ENCODE assay signal across 8 cellular contexts in genomic region chr2:190880374-190881073, GRCh38. TPM values are rescaled to one million over a fixed set of nuclear protein-coding genes. Genes with fewer than 3 reads are reported as not detected.
A peak's percentile ranks its signal among the peaks of the same experiment; 100 is the strongest.
DNase-seq lines count a peak whose midpoint lies in the region; ATAC-seq, FAIRE-seq and TF ChIP-seq lines count a peak whose summit lies in the region.

Gene GLS, plus strand, starts transcription at chr2:190880821. Its CDS starts 264 bp downstream, at chr2:190881085.

- H3K9ac ChIP-seq in HepG2 (ENCODE audit: insufficient read depth, low read depth, low read length), result peak within 1 kb of the TSS; percentile 88

- ATAC-seq in GM19395 (IDR thresholded peaks at IDR 0.05; ENCODE audit: unreplicated experiment) (peak; percentile 75), HG03565 (IDR thresholded peaks at IDR 0.05; ENCODE audit: unreplicated experiment) (peak; percentile 58), HepG2 (peak; percentile 91)

- TF ChIP-seq RAD21 in HepG2 (CRISPR knock-in tag; IDR thresholded peaks at IDR 0.05), result peak; percentile 18

- BruUV-seq in HepG2 (replicated peaks; lab: Mats Ljungman, UMichigan), result no TSS peak

- H3K27ac ChIP-seq in C4-2B (peak within 1 kb of the TSS; percentile 81), HepG2 (ENCODE audit: extremely low read length, insufficient read depth, low read length) (peak within 1 kb of the TSS; percentile 81)

- FAIRE-seq in HepG2 (lab: Jason Lieb, UNC), result peak; percentile 68

- H3K4me2 ChIP-seq in HepG2 (ENCODE audit: low read depth, low read length), result peak within 1 kb of the TSS; percentile 99

- TF ChIP-seq POLR2A in HepG2 (IDR thresholded peaks at IDR 0.05; ENCODE audit: insufficient read depth in 1 of 2, low read depth in 2 of 2, low read length in 2 of 2), result peak; percentile 99 to 100

- peak within 1 kb of the TSS; percentile 84 for H2AFZ ChIP-seq in HepG2 (ENCODE audit: low read length)

- H3K36me3 ChIP-seq in HepG2 (replicated peaks in 1 of 2; ENCODE audit: control insufficient read depth in 1 of 2, insufficient read depth in 2 of 2, low read length in 2 of 2), result no peaks in the 10 kb centered on the region; a peak in 1 of 5 replicates

- peak; percentile 96 for DNase-seq in NCI-H774 (lab: John Stamatoyannopoulos, UW)
- peak; percentile 96 for DNase-seq in activated CD4-positive, alpha-beta T cell treated with anti-CD3 and anti-CD28 coated beads, Interleukin-2, amount 50 U/mL, for 4 hours
- peak; percentile 98 for DNase-seq in dermis blood vessel endothelial cell
- peak; percentile 97 for DNase-seq in HepG2 (ENCODE audit: low spot score)
- peak; percentile 95 for DNase-seq in stimulated activated CD4-positive, alpha-beta T cell treated with anti-CD3 and anti-CD28 coated beads, Interleukin-4, amount 100 ng/mL, for 1 hour

- in situ Hi-C loops in HepG2 (cut with HindIII; ENCODE audit: extremely low pct_ligation_motif_present, low pct_unique_long_range_greater_than_20kb), result no loop called here

- TF ChIP-seq CTCF in C4-2B (conservative IDR thresholded peaks at IDR 0.05) (no peak), HepG2 (CRISPR knock-in tag; IDR thresholded peaks at IDR 0.05) (no peak)

- H3K9me3 ChIP-seq in HepG2 (ENCODE audit: low read length), result no peaks in the 10 kb centered on the region

- intact Hi-C loops in HepG2 (cut with micrococcal nuclease; ENCODE audit: unreplicated experiment), result loop anchor here (5.0 kb wide), 1 partner anchor 142 kb away; no protein-coding TSS in a partner anchor

- H3K79me2 ChIP-seq in HepG2 (ENCODE audit: insufficient read depth, low read length), result peaks cover 47% of the 10 kb centered on the region

- WGBS in HepG2 (ENCODE audit: low lambda C conversion rate), result 0% methylated on average over 35 of the region's 54 CpGs

- peaks cover 42% of the 10 kb centered on the region for H3K4me1 ChIP-seq in HepG2 (ENCODE audit: insufficient read depth, low read length)

- peaks cover 26% of the 10 kb centered on the region for H4K20me1 ChIP-seq in HepG2 (ENCODE audit: insufficient read depth, low read length)

- POLR2A ChIA-PET in HepG2 (lab: Yijun Ruan, JAX), result interaction anchor here (0.9 to 4.9 kb wide), 9 partner anchors 9 to 140 kb away, joined by 3 to 88 read pairs (median 4); no protein-coding TSS in a partner anchor

- TF ChIP-seq EP300 in HepG2 (IDR thresholded peaks at IDR 0.05; ENCODE audit: low read depth in 2 of 2, low read length in 2 of 2) (no peak), HepG2 (CRISPR knock-in tag; IDR thresholded peaks at IDR 0.05; ENCODE audit: borderline replicate concordance) (no peak)

- no peaks in the 10 kb centered on the region; a peak in 1 of 5 replicates for H3K27me3 ChIP-seq in HepG2 (ENCODE audit: control insufficient read depth in 1 of 2, insufficient read depth in 2 of 2, low read length in 2 of 2)

- peak within 1 kb of the TSS; percentile 85 to 97 (median 86) for H3K4me3 ChIP-seq in HepG2 (replicated peaks in 1 of 3; ENCODE audit: insufficient read depth in 1 of 3, low read depth in 2 of 3, low read length in 3 of 3)

- CTCF ChIA-PET in HepG2 (lab: Yijun Ruan, JAX; ENCODE audit: low intra/inter-chr PET ratio, low total read pairs), result no interaction called here

TF ChIP-seq in HepG2, 621 proteins besides CTCF, POLR2A, EP300 and RAD21 (continues in another document):
- TF ChIP-seq MBD4 (IDR thresholded peaks at IDR 0.05; ENCODE audit: borderline replicate concordance, low read length), result no peak
- peak; percentile 60 to 63; a peak in 3 of 4 replicates for TF ChIP-seq HMGXB4 (CRISPR knock-in tag; IDR thresholded peaks at IDR 0.05; ENCODE audit: borderline replicate concordance in 1 of 2, low read depth in 1 of 2)
- peak; percentile 70 for TF ChIP-seq RXRB (CRISPR knock-in tag; IDR thresholded peaks at IDR 0.05; ENCODE audit: borderline replicate concordance)
- TF ChIP-seq E2F5 (CRISPR knock-in tag; conservative IDR thresholded peaks at IDR 0.05), result peak; percentile 44; the same call in 1 of the 2 replicates
- peak; percentile 18; the same call in 1 of the 2 replicates for TF ChIP-seq KAT8 (CRISPR knock-in tag; IDR thresholded peaks at IDR 0.05)
- no peak for TF ChIP-seq ZFP62 (CRISPR knock-in tag; IDR thresholded peaks at IDR 0.05)
- peak; percentile 5; the same call in 1 of the 2 replicates for TF ChIP-seq FOXA3 (CRISPR knock-in tag; IDR thresholded peaks at IDR 0.05)
- TF ChIP-seq SALL1 (CRISPR knock-in tag; IDR thresholded peaks at IDR 0.05), result peak; percentile 72
- TF ChIP-seq ZNF124 (CRISPR knock-in tag; IDR thresholded peaks at IDR 0.05), result peak; percentile 96; the same call in 1 of the 2 replicates
- TF ChIP-seq ZNF556 (CRISPR knock-in tag; IDR thresholded peaks at IDR 0.05; ENCODE audit: borderline replicate concordance), result no peak; the same call in 1 of the 2 replicates

RNA-seq across cellular contexts. Expression of gene GLS, which starts in this region (rescaled TPM):
- total RNA-seq in dermis blood vessel endothelial cell, result 250 and 284 TPM in 2 replicates
- 183 and 212 TPM in 2 replicates for total RNA-seq in HepG2 (2016; rRNA removed; fragmentation: Illumina TruSeq; extraction: Trizol)
- total RNA-seq in HepG2 (2016; cell fraction: cytosol; rRNA removed; fragmentation: Illumina TruSeq; extraction: Trizol; ENCODE audit: low read depth), result 199 and 222 TPM in 2 replicates
- 184 and 207 TPM in 2 replicates for total RNA-seq in HepG2 (2016; cell fraction: insoluble cytoplasmic fraction; rRNA removed; fragmentation: Illumina TruSeq; extraction: Trizol)
- total RNA-seq in HepG2 (2016; cell fraction: membrane; rRNA removed; fragmentation: Illumina TruSeq; extraction: Trizol), result 57.2 and 68.7 TPM in 2 replicates
- 199 and 219 TPM in 2 replicates for total RNA-seq in HepG2 (2016; cell fraction: nucleus; rRNA removed; fragmentation: Illumina TruSeq; extraction: Trizol)
- polyA plus RNA-seq in HepG2 (2011; rRNA removed), result 65.4 and 78.6 TPM in 2 replicates
- 19.0 and 29.7 TPM in 2 replicates for polyA plus RNA-seq in HepG2 (2011; cell fraction: cytosol; rRNA removed)
- 62.0 and 92.3 TPM in 2 replicates for polyA plus RNA-seq in HepG2 (2011; cell fraction: nucleus; rRNA removed)
- 76.8 and 87.2 TPM in 2 replicates for polyA plus RNA-seq in HepG2 (2012)
- polyA plus RNA-seq in HepG2 (2016; cell fraction: cytosol; fragmentation: Illumina TruSeq; extraction: Trizol; ENCODE audit: low read depth), result 1.3 and 1.9 TPM in 2 replicates
- 88.6 and 101 TPM in 2 replicates for polyA plus RNA-seq in HepG2 (2016; cell fraction: insoluble cytoplasmic fraction; fragmentation: Illumina TruSeq; extraction: Trizol; ENCODE audit: low read depth)
- polyA plus RNA-seq in HepG2 (2016; cell fraction: membrane; fragmentation: Illumina TruSeq; extraction: Trizol; ENCODE audit: low read depth), result 5.8 and 6.9 TPM in 2 replicates
- 136 and 142 TPM in 2 replicates for polyA plus RNA-seq in HepG2 (2016; cell fraction: nucleus; fragmentation: Illumina TruSeq; extraction: Trizol; ENCODE audit: insufficient read depth, low read depth)
- 61.7 and 123 TPM in 2 replicates for polyA minus RNA-seq in HepG2 (2011; rRNA and poly(A)+ RNA removed; ENCODE audit: low replicate concordance)
- 94.5 and 101 TPM in 2 replicates for polyA minus RNA-seq in HepG2 (2011; cell fraction: cytosol; rRNA and poly(A)+ RNA removed)
- polyA minus RNA-seq in HepG2 (2011; cell fraction: nucleus; rRNA and poly(A)+ RNA removed), result 545 and 549 TPM in 2 replicates

Comparison
In these comparisons a context has a peak if more than half of its experiments do, and no peak if none do; other contexts are left out.
1. Peak in every context shown above with its lines: DNase-seq, ATAC-seq, H3K4me3 ChIP-seq and H3K27ac ChIP-seq.